ENCODE assay signal across 11 cellular contexts in genomic region chr18:74654637-74655036, GRCh38. TPM values are rescaled to one million over a fixed set of nuclear protein-coding genes. Genes with fewer than 3 reads are reported as not detected.
A peak's percentile ranks its signal among the peaks of the same experiment; 100 is the strongest.
DNase-seq lines count a peak whose midpoint lies in the region; ATAC-seq and TF ChIP-seq lines count a peak whose summit lies in the region.
"Had no signal": no experiment of that assay in that cellular context is flagged by ENCODE, and none has a peak within 500 bp of the region (broad histone marks: within the 10 kb centered on the region; RNA-seq: fewer than 3 reads in every experiment).

No MANE protein-coding gene starts in this region.

- H3K4me1 ChIP-seq in smooth muscle cell (ENCODE audit: low read depth) = no peaks in the 10 kb centered on the region

- no peak overlapping the region for H3K27ac Mint-ChIP-seq in T-helper 2 cell treated with Interferon-gamma antibody and Interleukin-4, amounts not matched to agents 5 μg/mL and 100 μg/mL, for 36 hours
- H3K27ac Mint-ChIP-seq: activated CD4-positive, alpha-beta T cell treated with anti-CD3 and anti-CD28 coated beads, Interleukin-2, amount 10 ng/mL, durations not matched to agents 24 days and 14 days had no signal

- H3K27me3 Mint-ChIP-seq in T-helper 2 cell treated with Interferon-gamma antibody and Interleukin-4, amounts not matched to agents 5 μg/mL and 100 μg/mL, for 36 hours (ENCODE audit: low read depth) = no peaks in the 10 kb centered on the region
- H3K27me3 Mint-ChIP-seq: activated CD4-positive, alpha-beta T cell treated with anti-CD3 and anti-CD28 coated beads, Interleukin-2, amount 10 ng/mL, durations not matched to agents 24 days and 14 days had no signal

- no peaks in the 10 kb centered on the region for H3F3A ChIP-seq in smooth muscle cell (ENCODE audit: low read depth)

- H3K36me3 ChIP-seq in smooth muscle cell (ENCODE audit: low read depth) = no peaks in the 10 kb centered on the region

- H3K9me3 ChIP-seq in smooth muscle cell (replicated peaks; ENCODE audit: low read depth) = no peaks in the 10 kb centered on the region

- no peak overlapping the region for H3K4me3 Mint-ChIP-seq in T-helper 2 cell treated with Interferon-gamma antibody and Interleukin-4, amounts not matched to agents 5 μg/mL and 100 μg/mL, for 36 hours
- H3K4me3 Mint-ChIP-seq: activated CD4-positive, alpha-beta T cell treated with anti-CD3 and anti-CD28 coated beads, Interleukin-2, amount 10 ng/mL, durations not matched to agents 24 days and 14 days had no signal

- H3K4me1 Mint-ChIP-seq in T-helper 2 cell treated with Interferon-gamma antibody and Interleukin-4, amounts not matched to agents 5 μg/mL and 100 μg/mL, for 36 hours (ENCODE audit: low read depth) = peaks cover 1% of the 10 kb centered on the region
- H3K4me1 Mint-ChIP-seq: activated CD4-positive, alpha-beta T cell treated with anti-CD3 and anti-CD28 coated beads, Interleukin-2, amount 10 ng/mL, durations not matched to agents 24 days and 14 days had no signal

- no peak overlapping the region for H2AFZ ChIP-seq in smooth muscle cell (ENCODE audit: low read depth)

- H3K36me3 Mint-ChIP-seq in T-helper 2 cell treated with Interferon-gamma antibody and Interleukin-4, amounts not matched to agents 5 μg/mL and 100 μg/mL, for 36 hours (ENCODE audit: low read depth) = no peaks in the 10 kb centered on the region

- H3K9ac ChIP-seq in smooth muscle cell (ENCODE audit: low read depth) = no peak overlapping the region

- no peak for ATAC-seq in HG03175 (IDR thresholded peaks at IDR 0.05; ENCODE audit: unreplicated experiment)
- ATAC-seq: K562 had no signal

- WGBS in smooth muscle cell (ENCODE audit: low lambda C conversion rate) = 77% methylated on average over 2 of the region's 2 CpGs

- H3K4me3 ChIP-seq in choroid plexus epithelial cell (ENCODE audit: low read depth, low read length) = no peak overlapping the region
- H3K4me3 ChIP-seq in smooth muscle cell = no peak overlapping the region
- H3K4me3 ChIP-seq: K562 had no signal

- no peak overlapping the region for H3K27ac ChIP-seq in smooth muscle cell (ENCODE audit: low read depth)

- no peaks in the 10 kb centered on the region for H3K27me3 ChIP-seq in smooth muscle cell (ENCODE audit: low read depth)

- no peaks in the 10 kb centered on the region for H3K9me3 Mint-ChIP-seq in T-helper 2 cell treated with Interferon-gamma antibody and Interleukin-4, amounts not matched to agents 5 μg/mL and 100 μg/mL, for 36 hours
- H3K9me3 Mint-ChIP-seq: activated CD4-positive, alpha-beta T cell treated with anti-CD3 and anti-CD28 coated beads, Interleukin-2, amount 10 ng/mL, durations not matched to agents 24 days and 14 days had no signal

- DNase-seq in SIG-M5 treated with dmso at 0.1 percent for 504 hours (lab: John Stamatoyannopoulos, UW; ENCODE audit: unreplicated experiment) (peak; percentile 3), SIG-M5 (lab: John Stamatoyannopoulos, UW) (no peak), NCI-H510A (lab: John Stamatoyannopoulos, UW) (peak; percentile 7), choroid plexus epithelial cell (ENCODE audit: low read depth) (peak; percentile 61), smooth muscle cell (lab: John Stamatoyannopoulos, UW; ENCODE audit: unreplicated experiment) (no peak), islet precursor cell (no peak)
- DNase-seq in T-helper 2 cell treated with Interferon-gamma antibody and Interleukin-4, amounts not matched to agents 5 μg/mL and 100 μg/mL, for 36 hours (ENCODE audit: low spot score) = no peak
- DNase-seq: activated CD4-positive, alpha-beta T cell treated with anti-CD3 and anti-CD28 coated beads, Interleukin-2, amount 10 ng/mL, durations not matched to agents 24 days and 14 days; effector CD4-positive, alpha-beta T cell had no signal

- no peak overlapping the region for H3K4me2 ChIP-seq in smooth muscle cell

- TF ChIP-seq CTCF in choroid plexus epithelial cell (conservative IDR thresholded peaks at IDR 0.05; ENCODE audit: low read depth, low read length) (peak; percentile 38), smooth muscle cell (IDR thresholded peaks at IDR 0.05; ENCODE audit: borderline replicate concordance, insufficient read depth, poor library complexity, severe bottlenecking) (peak; percentile 25)

- no peaks in the 10 kb centered on the region for H3K79me2 ChIP-seq in smooth muscle cell (ENCODE audit: low read depth)

- H4K20me1 ChIP-seq in smooth muscle cell (ENCODE audit: low read depth) = no peaks in the 10 kb centered on the region

RNA-seq across cellular contexts. Expression of gene ZNF407, which starts 57.0 kb away (rescaled TPM):
- total RNA-seq in smooth muscle cell = 11.5 and 13.0 TPM in 2 replicates
- 4.1 and 4.5 TPM in 2 replicates for polyA plus RNA-seq in smooth muscle cell

Comparison
In these comparisons a context has a peak if more than half of its experiments do, and no peak if none do; other contexts are left out.
1. DNase-seq: peak in SIG-M5 treated with dmso at 0.1 percent for 504 hours (single experiment), NCI-H510A (single experiment) and choroid plexus epithelial cell (single experiment); none in SIG-M5 (single experiment), smooth muscle cell (single experiment), islet precursor cell (single experiment) and T-helper 2 cell treated with Interferon-gamma antibody and Interleukin-4, amounts not matched to agents 5 μg/mL and 100 μg/mL, for 36 hours (single experiment).